15 cellular contexts compared by ENCODE assay signal in the genomic region with DNA sequence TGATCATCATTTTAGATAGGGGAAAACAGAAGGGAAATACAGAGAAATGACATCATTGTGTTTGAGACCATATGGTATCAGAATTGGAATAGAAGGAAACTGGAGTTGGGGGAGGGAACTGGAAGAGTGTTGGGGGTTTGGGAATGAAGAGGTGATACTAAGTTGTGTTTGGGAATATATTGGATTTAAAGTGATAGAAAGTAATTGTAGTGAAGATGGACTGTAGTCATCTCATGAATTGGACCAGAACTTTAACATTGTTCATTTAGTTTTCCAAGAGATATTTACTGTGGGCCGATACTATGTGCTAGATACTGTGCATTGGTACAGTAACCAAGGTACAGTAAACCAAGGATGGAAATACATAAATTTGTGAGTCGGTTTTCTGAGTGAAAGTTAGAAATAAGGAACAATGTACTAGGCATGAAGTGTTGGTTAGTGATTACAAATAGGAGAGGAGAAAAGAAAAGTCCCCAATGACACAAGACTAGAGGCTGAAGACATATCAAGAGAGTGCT. TPM values are rescaled to one million over a fixed set of nuclear protein-coding genes. Genes with fewer than 3 reads are reported as not detected.
A peak's percentile ranks its signal among the peaks of the same experiment; 100 is the strongest.
DNase-seq lines count a peak whose midpoint lies in the region; ATAC-seq, FAIRE-seq and TF ChIP-seq lines count a peak whose summit lies in the region.
"Had no signal": no experiment of that assay in that cellular context is flagged by ENCODE, and none has a peak within 500 bp of the region (broad histone marks: within the 10 kb centered on the region; RNA-seq: fewer than 3 reads in every experiment).

No MANE protein-coding gene starts in this region.

- ATAC-seq in GM19455 (IDR thresholded peaks at IDR 0.05; ENCODE audit: unreplicated experiment) (peak; percentile 77), HG02870 (IDR thresholded peaks at IDR 0.05; ENCODE audit: unreplicated experiment) (peak; percentile 70), HG03565 (IDR thresholded peaks at IDR 0.05; ENCODE audit: unreplicated experiment) (peak; percentile 62), lower lobe of right lung (no peak)
- ATAC-seq: left ventricle myocardium superior had no signal

- in situ Hi-C loops in ACHN (cut with HindIII; ENCODE audit: low pct_ligation_motif_present, low pct_unique_long_range_greater_than_20kb, low sequenced_read_pairs), result no loop called here

- H3K4me1 ChIP-seq in lower lobe of right lung, result no peaks in the 10 kb centered on the region
- H3K4me1 ChIP-seq: prostate gland had no signal

- DNase-seq in GM18507 (ENCODE audit: extremely low spot score, insufficient read length, low read depth) (no peak), lower lobe of right lung (no peak), DMS53 treated with DMSO at 0.1 percent for 48 hours (lab: John Stamatoyannopoulos, UW; ENCODE audit: unreplicated experiment) (no peak), WERI-Rb-1 (no peak), ACHN (no peak)
- DNase-seq: cerebellar nuclear complex, left ventricle myocardium superior, NCI-H2081 treated with DMSO at 0.1 percent for 48 hours, RPMI8226, tibial artery had no signal

- intact Hi-C loops in lower lobe of right lung (cut with DNase I), result no loop called here

- TF ChIP-seq CTCF in lower lobe of right lung (IDR thresholded peaks at IDR 0.05) (no peak), WERI-Rb-1 (IDR thresholded peaks at IDR 0.05; ENCODE audit: low read depth, low read length) (no peak)

- no peaks in the 10 kb centered on the region for H3K9me3 ChIP-seq in lower lobe of right lung
- H3K9me3 ChIP-seq in WERI-Rb-1 (ENCODE audit: severe bottlenecking), result no peaks in the 10 kb centered on the region
- H3K9me3 ChIP-seq: prostate gland, tibial artery had no signal

- H3K4me3 ChIP-seq in lower lobe of right lung, result no peak overlapping the region
- H3K4me3 ChIP-seq in WERI-Rb-1 (ENCODE audit: low read depth, low read length), result no peak overlapping the region
- H3K4me3 ChIP-seq: prostate gland, tibial artery had no signal

- H3K27me3 ChIP-seq in lower lobe of right lung (ENCODE audit: low read depth) (no peaks in the 10 kb centered on the region), WERI-Rb-1 (ENCODE audit: insufficient read depth, low read depth, severe bottlenecking) (no peaks in the 10 kb centered on the region)
- H3K27me3 ChIP-seq: tibial artery had no signal

- no peaks in the 10 kb centered on the region for H3K36me3 ChIP-seq in lower lobe of right lung
- H3K36me3 ChIP-seq in WERI-Rb-1, result no peaks in the 10 kb centered on the region; the same call in 1 of the 2 replicates
- H3K36me3 ChIP-seq: prostate gland, tibial artery had no signal

- FAIRE-seq in GM18507 (lab: Jason Lieb, UNC), result peak; percentile 65

- H3K27ac ChIP-seq in lower lobe of right lung (no peak overlapping the region), WERI-Rb-1 (no peak overlapping the region)
- H3K27ac ChIP-seq: C4-2B, prostate gland, tibial artery had no signal

RNA-seq across cellular contexts. Expression of a gene that starts 32.3 kb away (rescaled TPM):
- total RNA-seq in lower lobe of right lung, result 0.35 TPM
- total RNA-seq: left ventricle myocardium superior had no signal

Comparison
In these comparisons a context has a peak if more than half of its experiments do, and no peak if none do; other contexts are left out.
1. ATAC-seq: peak in GM19455 (single experiment), HG02870 (single experiment) and HG03565 (single experiment); none in lower lobe of right lung (0 of 2).